8 cellular contexts compared by ENCODE assay signal in the genomic region with DNA sequence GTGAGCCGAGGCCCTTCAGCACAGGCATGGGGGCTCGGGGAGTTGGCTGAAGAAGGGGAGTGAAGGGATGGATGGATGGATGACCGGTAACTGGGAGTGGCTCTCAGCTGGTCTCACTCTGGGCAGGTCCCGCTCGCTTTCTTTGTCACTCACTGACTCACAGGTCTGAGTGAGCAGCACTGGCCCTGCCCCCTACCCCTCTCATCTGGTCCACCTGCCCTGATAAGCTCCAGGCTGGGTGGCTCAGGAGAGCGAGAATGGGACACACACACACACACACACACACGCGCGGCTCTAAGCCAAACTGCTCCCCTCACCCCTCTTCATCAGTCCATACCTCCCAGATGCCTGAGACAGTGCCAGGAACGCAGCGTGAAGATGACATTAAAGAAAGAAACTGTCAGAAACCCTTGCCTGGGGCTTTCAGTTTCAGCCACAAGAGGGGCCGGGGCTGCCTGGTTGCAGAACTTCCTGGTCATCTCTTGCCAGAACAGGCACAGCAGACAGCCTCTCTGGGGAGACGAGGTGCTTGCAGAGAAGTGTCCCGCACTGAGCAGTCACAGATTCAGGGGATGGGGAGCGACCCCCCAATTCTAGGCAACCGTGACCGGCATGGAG. TPM values are rescaled to one million over a fixed set of nuclear protein-coding genes. Genes with fewer than 3 reads are reported as not detected.
DNase-seq lines count a peak whose midpoint lies in the region; ATAC-seq, FAIRE-seq and TF ChIP-seq lines count a peak whose summit lies in the region.

No MANE protein-coding gene starts in this region.

- DNase-seq in bronchial epithelial cell (ENCODE audit: low read depth) (peak; percentile 39), Karpas-422 (no peak), DMS153 treated with DMSO at 0.1 percent for 48 hours (lab: John Stamatoyannopoulos, UW; ENCODE audit: unreplicated experiment) (no peak), HCEC 1CT (no peak), HFFc6 (no peak)

- H3K9me3 Mint-ChIP-seq in HFFc6: no peaks in the 10 kb centered on the region

- H2AFZ ChIP-seq in Karpas-422 (ENCODE audit: low read length): no peak overlapping the region

- H3K4me2 ChIP-seq in BLaER1 treated with 17β-estradiol and CSF1 and Interleukin-3, amounts not matched to agents 10 nM and 100 nM: peak overlapping the region; percentile 43 to 86 (median 75)
- H3K4me2 ChIP-seq in Karpas-422 (ENCODE audit: low read depth, low read length, poor library complexity, severe bottlenecking): no peak overlapping the region

- H3K36me3 Mint-ChIP-seq in HFFc6 (ENCODE audit: low read depth): no peaks in the 10 kb centered on the region

- ATAC-seq in GM19328 (IDR thresholded peaks at IDR 0.05; ENCODE audit: unreplicated experiment): peak; percentile 57
- peak; percentile 55 for ATAC-seq in HG03442 (IDR thresholded peaks at IDR 0.05; ENCODE audit: unreplicated experiment)

- peak overlapping the region in 2 of 11 experiments; percentile 24 to 45; a peak in 2 of 22 replicates for H3K9ac ChIP-seq in BLaER1 treated with 17β-estradiol and CSF1 and Interleukin-3, amounts not matched to agents 10 nM and 100 nM
- H3K9ac ChIP-seq in Karpas-422 (ENCODE audit: low read length): no peak overlapping the region

- peaks cover 19% of the 10 kb centered on the region for H3K4me1 Mint-ChIP-seq in HFFc6 (ENCODE audit: low read depth)

- H3K27ac ChIP-seq in BLaER1 treated with 17β-estradiol and CSF1 and Interleukin-3, amounts not matched to agents 10 nM and 100 nM: no peak overlapping the region
- H3K27ac ChIP-seq in Karpas-422 (ENCODE audit: low read length): no peak overlapping the region

- peaks cover 77 to 100% (median 97%) of the 10 kb centered on the region in 11 experiments for H3K27me3 ChIP-seq in BLaER1 treated with 17β-estradiol and CSF1 and Interleukin-3, amounts not matched to agents 10 nM and 100 nM
- peaks cover 21% of the 10 kb centered on the region for H3K27me3 ChIP-seq in bronchial epithelial cell (ENCODE audit: control insufficient read depth, insufficient read depth, low read length)
- no peaks in the 10 kb centered on the region for H3K27me3 ChIP-seq in Karpas-422 (ENCODE audit: low read length)

- peaks cover 0 to 49% (median 15%) of the 10 kb centered on the region in 11 experiments; a peak in 14 of 22 replicates for H4K20me1 ChIP-seq in BLaER1 treated with 17β-estradiol and CSF1 and Interleukin-3, amounts not matched to agents 10 nM and 100 nM
- 0 out of 2 replicates have a peak, but pooled peaks cover 7% of the 10 kb centered on the region for H4K20me1 ChIP-seq in Karpas-422 (ENCODE audit: insufficient read depth, low read depth, low read length)

- TF ChIP-seq CTCF in bronchial epithelial cell (IDR thresholded peaks at IDR 0.05; ENCODE audit: insufficient read depth, low read length, severe bottlenecking) (no peak), HFFc6 (IDR thresholded peaks at IDR 0.05) (no peak)

- peaks cover 35% of the 10 kb centered on the region for H3K27me3 Mint-ChIP-seq in HFFc6 (ENCODE audit: insufficient read depth)

- no peak overlapping the region for H3K4me3 Mint-ChIP-seq in HFFc6

- H3K4me1 ChIP-seq in BLaER1 treated with 17β-estradiol and CSF1 and Interleukin-3, amounts not matched to agents 10 nM and 100 nM: peaks cover 18 to 50% (median 40%) of the 10 kb centered on the region in 10 experiments
- no peaks in the 10 kb centered on the region for H3K4me1 ChIP-seq in Karpas-422 (ENCODE audit: low read length)

- no peaks in the 10 kb centered on the region for H3K36me3 ChIP-seq in BLaER1 treated with 17β-estradiol and CSF1 and Interleukin-3, amounts not matched to agents 10 nM and 100 nM
- H3K36me3 ChIP-seq in bronchial epithelial cell (ENCODE audit: control insufficient read depth, insufficient read depth, low read length): no peaks in the 10 kb centered on the region
- no peaks in the 10 kb centered on the region for H3K36me3 ChIP-seq in Karpas-422 (ENCODE audit: insufficient read depth, low read length)

- no peak for FAIRE-seq in bronchial epithelial cell (lab: Jason Lieb, UNC)

- H3K9me2 ChIP-seq in Karpas-422 (replicated peaks; ENCODE audit: insufficient read depth, low read length): no peaks in the 10 kb centered on the region

- no peaks in the 10 kb centered on the region; a peak in 1 of 22 replicates for H3K9me3 ChIP-seq in BLaER1 treated with 17β-estradiol and CSF1 and Interleukin-3, amounts not matched to agents 10 nM and 100 nM (replicated peaks in 1 of 11)
- no peaks in the 10 kb centered on the region for H3K9me3 ChIP-seq in Karpas-422 (ENCODE audit: low read length)

- no peak overlapping the region for H3K27ac Mint-ChIP-seq in HFFc6

- peak overlapping the region in 3 of 10 experiments; percentile 12 to 22 (median 21); a peak in 3 of 20 replicates for H3K4me3 ChIP-seq in BLaER1 treated with 17β-estradiol and CSF1 and Interleukin-3, amounts not matched to agents 10 nM and 100 nM
- H3K4me3 ChIP-seq in bronchial epithelial cell (ENCODE audit: low read depth, low read length) (no peak overlapping the region), Karpas-422 (ENCODE audit: low read length) (no peak overlapping the region)

- no peaks in the 10 kb centered on the region for H3K79me2 ChIP-seq in Karpas-422 (ENCODE audit: low read length)

RNA-seq across cellular contexts. Expression of gene SHISAL1, which starts 16.5 kb away (rescaled TPM):
- total RNA-seq in bronchial epithelial cell: under 0.01 and 0.26 TPM in 2 replicates
- total RNA-seq in Karpas-422 (2014; rRNA removed; shearing (Covaris generic); ENCODE audit: low replicate concordance): not detected in 2 replicates
- total RNA-seq in HFFc6 (2021; fragmentation: NEBNext Ultra II Directional; extraction: Animal tissue kit (Norgen Biotek cat#: 25700)): not detected
